In genomic region chr2:179037807-179038206, GRCh38 we compare ENCODE assay signal across 26 cellular contexts. TPM values are rescaled to one million over a fixed set of nuclear protein-coding genes. Genes with fewer than 3 reads are reported as not detected.
DNase-seq lines count a peak whose midpoint lies in the region; ATAC-seq and FAIRE-seq lines count a peak whose summit lies in the region.
"Had no signal": no experiment of that assay in that cellular context is flagged by ENCODE, and none has a peak within 500 bp of the region (broad histone marks: within the 10 kb centered on the region; RNA-seq: fewer than 3 reads in every experiment).

No MANE protein-coding gene starts in this region.

- FAIRE-seq in GM18507 (lab: Jason Lieb, UNC): peak; percentile 42
- FAIRE-seq in GM19239 (lab: Jason Lieb, UNC): peak; percentile 81

- CTCF ChIA-PET in activated CD4-positive, alpha-beta memory T cell treated with anti-CD3 and anti-CD28 coated beads for 36 hours (lab: Charles Lee): no interaction called here

- peak; percentile 59 for ATAC-seq in HG02623 (IDR thresholded peaks at IDR 0.05; ENCODE audit: unreplicated experiment)
- peak; percentile 76 for ATAC-seq in HG03439 (IDR thresholded peaks at IDR 0.05; ENCODE audit: unreplicated experiment)
- ATAC-seq: left colon, psoas muscle had no signal

- no peak overlapping the region for H3K27ac Mint-ChIP-seq in activated CD4-positive, alpha-beta memory T cell treated with anti-CD3 and anti-CD28 coated beads for 36 hours
- H3K27ac Mint-ChIP-seq: brain had no signal

- peaks cover 9% of the 10 kb centered on the region for H3K4me1 Mint-ChIP-seq in activated CD4-positive, alpha-beta memory T cell treated with anti-CD3 and anti-CD28 coated beads for 36 hours (ENCODE audit: low read depth)
- H3K4me1 Mint-ChIP-seq: brain, neural crest cell had no signal

- H3K9me3 Mint-ChIP-seq in activated CD4-positive, alpha-beta memory T cell treated with anti-CD3 and anti-CD28 coated beads for 36 hours: peaks cover 3% of the 10 kb centered on the region
- H3K9me3 Mint-ChIP-seq: neural crest cell had no signal

- intact Hi-C loops in activated CD4-positive, alpha-beta memory T cell treated with anti-CD3 and anti-CD28 coated beads for 36 hours (cut with micrococcal nuclease): no loop called here

- H3K4me3 Mint-ChIP-seq in activated CD4-positive, alpha-beta memory T cell treated with anti-CD3 and anti-CD28 coated beads for 36 hours: no peak overlapping the region
- H3K4me3 Mint-ChIP-seq: activated naive CD8-positive, alpha-beta T cell; brain; neural crest cell had no signal

- DNase-seq in GM18507 (ENCODE audit: extremely low spot score, insufficient read length, low read depth) (no peak), GM19239 (ENCODE audit: insufficient read length, low spot score) (no peak), glomerular visceral epithelial cell (ENCODE audit: extremely low spot score) (no peak), anterior cingulate cortex (lab: John Stamatoyannopoulos, UW) (no peak), activated gamma-delta T cell (lab: John Stamatoyannopoulos, UW) (no peak)
- DNase-seq in activated CD4-positive, alpha-beta memory T cell treated with anti-CD3 and anti-CD28 coated beads for 36 hours: no peak
- DNase-seq: activated T-cell treated with anti-CD3 and anti-CD28 coated beads for 4 hours, COR-L47, foreskin fibroblast, H7, KG1, left colon, midbrain, NCI-H1048, NCI-H2081 treated with DMSO at 0.1 percent for 48 hours, NCI-H526 treated with DMSO at 0.1 percent for 48 hours, psoas muscle, spleen, T-helper 9 cell, thyroid gland had no signal

- H3K36me3 Mint-ChIP-seq in activated CD4-positive, alpha-beta memory T cell treated with anti-CD3 and anti-CD28 coated beads for 36 hours: peaks cover 4% of the 10 kb centered on the region

- H3K27me3 Mint-ChIP-seq in activated CD4-positive, alpha-beta memory T cell treated with anti-CD3 and anti-CD28 coated beads for 36 hours: no peaks in the 10 kb centered on the region
- H3K27me3 Mint-ChIP-seq: activated naive CD8-positive, alpha-beta T cell had no signal

- POLR2A ChIA-PET in activated CD4-positive, alpha-beta memory T cell treated with anti-CD3 and anti-CD28 coated beads for 36 hours (lab: Charles Lee): no interaction called here

RNA-seq across cellular contexts. Expression of gene CCDC141, which starts 12.1 kb away (rescaled TPM):
- 1 to 10 TPM in 1 of 2 experiments, under 1 TPM in 1; 0.93 to 1.3 TPM for total RNA-seq in activated CD4-positive, alpha-beta memory T cell treated with anti-CD3 and anti-CD28 coated beads for 36 hours
- total RNA-seq: neural crest cell, SK-MEL-5 had no signal
